In the genomic region with DNA sequence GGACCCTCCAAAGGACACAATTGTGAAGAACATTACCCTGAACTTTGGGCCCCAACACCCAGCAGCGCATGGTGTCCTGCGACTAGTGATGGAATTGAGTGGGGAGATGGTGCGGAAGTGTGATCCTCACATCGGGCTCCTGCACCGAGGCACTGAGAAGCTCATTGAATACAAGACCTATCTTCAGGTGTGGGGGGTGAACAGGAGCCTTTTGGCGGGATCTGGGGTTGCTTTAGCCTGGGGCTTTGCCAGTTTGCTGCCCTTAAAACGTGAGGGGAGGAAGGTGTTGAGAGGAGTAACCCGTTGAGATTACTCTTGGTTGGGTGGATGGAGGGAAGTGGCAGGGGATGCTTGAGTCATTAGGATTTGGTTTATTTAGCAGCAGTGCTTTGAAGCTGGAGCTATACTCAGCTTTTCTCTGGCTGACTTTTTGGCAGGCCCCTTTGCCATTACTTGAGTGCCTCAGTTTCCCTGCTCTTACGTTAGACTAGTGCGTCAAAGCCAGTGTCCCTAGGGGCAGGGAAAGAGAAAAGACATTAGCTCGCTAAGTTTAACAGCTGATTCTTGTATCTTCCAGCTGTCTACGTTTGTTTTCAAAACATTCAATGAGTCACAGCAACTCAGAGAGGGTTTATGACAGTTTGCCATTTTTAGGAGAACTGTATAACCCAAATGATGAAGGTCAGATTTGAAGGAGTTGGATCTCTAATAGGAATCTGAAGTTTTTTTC, we compare ENCODE assay signal across 16 cellular contexts. TPM values are rescaled to one million over a fixed set of nuclear protein-coding genes. Genes with fewer than 3 reads are reported as not detected.
DNase-seq lines count a peak whose midpoint lies in the region; ATAC-seq and TF ChIP-seq lines count a peak whose summit lies in the region.
"Had no signal": no experiment of that assay in that cellular context is flagged by ENCODE, and none has a peak within 500 bp of the region (broad histone marks: within the 10 kb centered on the region; RNA-seq: fewer than 3 reads in every experiment).

No MANE protein-coding gene starts in this region.

- intact Hi-C loops in natural killer cell (cut with micrococcal nuclease) = no loop called here

- peaks cover 32 to 38% of the 10 kb centered on the region in 2 donors for H3K4me1 Mint-ChIP-seq in natural killer cell treated with Interleukin-12 subunit alpha and Interleukin-12 subunit beta and Interleukin-15 and Interleukin-18, amount 100 ng/mL, for 72 hours (ENCODE audit: low read depth in 2 of 2)
- H3K4me1 Mint-ChIP-seq in natural killer cell (peaks cover 40 to 42% of the 10 kb centered on the region in 2 donors), osteocyte (ENCODE audit: unreplicated experiment) (peaks cover 28% of the 10 kb centered on the region)
- peaks cover 27 to 71% (median 60%) of the 10 kb centered on the region in 4 donors for H3K4me1 Mint-ChIP-seq in naive thymus-derived CD8-positive, alpha-beta T cell

- POLR2A ChIA-PET in naive thymus-derived CD8-positive, alpha-beta T cell (lab: Charles Lee) = interaction anchor here (0.6 to 7.3 kb wide), 5 partner anchors 8 to 108 kb away, joined by 3 to 231 read pairs (median 6); a partner anchor contains a TSS

- no peaks in the 10 kb centered on the region for H3K9me3 Mint-ChIP-seq in natural killer cell treated with Interleukin-12 subunit alpha and Interleukin-12 subunit beta and Interleukin-15 and Interleukin-18, amount 100 ng/mL, for 72 hours
- H3K9me3 Mint-ChIP-seq in natural killer cell = no peaks in the 10 kb centered on the region
- no peaks in the 10 kb centered on the region for H3K9me3 Mint-ChIP-seq in naive thymus-derived CD8-positive, alpha-beta T cell
- no peaks in the 10 kb centered on the region for H3K9me3 Mint-ChIP-seq in osteocyte (ENCODE audit: unreplicated experiment)

- no peak for ATAC-seq in natural killer cell treated with Interleukin-12 subunit alpha and Interleukin-12 subunit beta and Interleukin-15 and Interleukin-18, amount 100 ng/mL, for 72 hours
- no peak for ATAC-seq in natural killer cell
- ATAC-seq in naive thymus-derived CD8-positive, alpha-beta T cell = no peak

- peak; percentile 55 for DNase-seq in natural killer cell treated with Interleukin-12 subunit alpha and Interleukin-12 subunit beta and Interleukin-15 and Interleukin-18, amount 100 ng/mL, for 72 hours (ENCODE audit: low spot score)
- DNase-seq in natural killer cell = no peak
- DNase-seq in fibroblast of pulmonary artery (ENCODE audit: low read depth) = peak; percentile 80
- DNase-seq in naive thymus-derived CD8-positive, alpha-beta T cell = no peak
- DNase-seq in effector CD8-positive, alpha-beta T cell (lab: John Stamatoyannopoulos, UW) = no peak
- no peak for DNase-seq in kidney glomerular epithelial cell (lab: John Stamatoyannopoulos, UW)
- no peak for DNase-seq in osteocyte (ENCODE audit: extremely low spot score, unreplicated experiment)
- DNase-seq in NAMALWA (ENCODE audit: low spot score) = no peak
- DNase-seq: activated CD4-positive, CD25-positive, alpha-beta regulatory T cell treated with anti-CD3 and anti-CD28 coated beads, Interleukin-2, amount 50 U/mL, for 72 hours; activated gamma-delta T cell; DND-41; effector memory CD4-positive, alpha-beta T cell; KBM-7; NCI-H1694 treated with DMSO at 0.1 percent for 48 hours; SK-N-SH; stimulated activated CD4-positive, alpha-beta T cell treated with anti-CD3 and anti-CD28 coated beads, Interleukin-12 subunit alpha, Interleukin-12 subunit beta, amount 100 ng/mL, for 4 hours had no signal

- H3K27me3 Mint-ChIP-seq in natural killer cell treated with Interleukin-12 subunit alpha and Interleukin-12 subunit beta and Interleukin-15 and Interleukin-18, amount 100 ng/mL, for 72 hours = no peaks in the 10 kb centered on the region
- H3K27me3 Mint-ChIP-seq in natural killer cell (ENCODE audit: low read depth in 2 of 2) (no peaks in the 10 kb centered on the region), osteocyte (ENCODE audit: unreplicated experiment) (no peaks in the 10 kb centered on the region)
- H3K27me3 Mint-ChIP-seq in naive thymus-derived CD8-positive, alpha-beta T cell = no peaks in the 10 kb centered on the region

- H3K4me3 ChIP-seq in fibroblast of pulmonary artery (replicated peaks; ENCODE audit: low read depth, low read length) = no peak overlapping the region

- peaks cover 25% of the 10 kb centered on the region for H3K36me3 Mint-ChIP-seq in natural killer cell treated with Interleukin-12 subunit alpha and Interleukin-12 subunit beta and Interleukin-15 and Interleukin-18, amount 100 ng/mL, for 72 hours
- H3K36me3 Mint-ChIP-seq in natural killer cell (peaks cover 22% of the 10 kb centered on the region), osteocyte (ENCODE audit: unreplicated experiment) (peaks cover 33% of the 10 kb centered on the region)
- peaks cover 11 to 76% (median 11%) of the 10 kb centered on the region in 3 donors for H3K36me3 Mint-ChIP-seq in naive thymus-derived CD8-positive, alpha-beta T cell

- H3K27ac Mint-ChIP-seq in natural killer cell treated with Interleukin-12 subunit alpha and Interleukin-12 subunit beta and Interleukin-15 and Interleukin-18, amount 100 ng/mL, for 72 hours = peak overlapping the region in 1 of 2 donors; percentile 66
- peak overlapping the region in 1 of 2 donors; percentile 38 for H3K27ac Mint-ChIP-seq in natural killer cell
- peak overlapping the region in 7 of 10 donors; percentile 3 to 86 (median 71) for H3K27ac Mint-ChIP-seq in naive thymus-derived CD8-positive, alpha-beta T cell
- no peak overlapping the region for H3K27ac Mint-ChIP-seq in osteocyte (ENCODE audit: unreplicated experiment)

- TF ChIP-seq CTCF in natural killer cell (IDR thresholded peaks at IDR 0.05) (no peak), fibroblast of pulmonary artery (IDR thresholded peaks at IDR 0.05; ENCODE audit: low read length, missing control alignments) (no peak), osteocyte (IDR thresholded peaks at IDR 0.05) (no peak)

- no peak overlapping the region for H3K4me3 Mint-ChIP-seq in natural killer cell treated with Interleukin-12 subunit alpha and Interleukin-12 subunit beta and Interleukin-15 and Interleukin-18, amount 100 ng/mL, for 72 hours
- H3K4me3 Mint-ChIP-seq in natural killer cell (no peak overlapping the region), osteocyte (ENCODE audit: unreplicated experiment) (no peak overlapping the region)
- no peak overlapping the region for H3K4me3 Mint-ChIP-seq in naive thymus-derived CD8-positive, alpha-beta T cell

RNA-seq across cellular contexts. Expression of a gene that starts 4.4 kb away (rescaled TPM):
- 10 to 100 TPM; 86.2 to 87.8 TPM for total RNA-seq in natural killer cell treated with Interleukin-12 subunit alpha and Interleukin-12 subunit beta and Interleukin-15 and Interleukin-18, amount 100 ng/mL, for 72 hours
- 10 to 100 TPM; 74.7 to 88.8 (median 84.7) TPM for total RNA-seq in natural killer cell
- 100 to 1,000 TPM; 126 to 127 TPM for total RNA-seq in naive thymus-derived CD8-positive, alpha-beta T cell
- polyA plus RNA-seq in naive thymus-derived CD8-positive, alpha-beta T cell = 100 to 1,000 TPM in 1 of 3 donors, 10 to 100 TPM in 2; 78.6 to 106 (median 95.4) TPM
- total RNA-seq in osteocyte = 82.0 and 82.5 TPM in 2 replicates

RNA-seq across cellular contexts. Expression of a gene that starts 7.7 kb away (rescaled TPM):
- under 1 TPM; 0.43 to 0.89 TPM for total RNA-seq in natural killer cell treated with Interleukin-12 subunit alpha and Interleukin-12 subunit beta and Interleukin-15 and Interleukin-18, amount 100 ng/mL, for 72 hours
- total RNA-seq in natural killer cell (under 1 TPM; 0.14 to 0.20 (median 0.14) TPM), osteocyte (1.2 TPM in 2 replicates)
- total RNA-seq in naive thymus-derived CD8-positive, alpha-beta T cell = 1 to 10 TPM; 4.8 to 7.0 TPM
- polyA plus RNA-seq in naive thymus-derived CD8-positive, alpha-beta T cell = under 1 TPM; 0.07 to 0.34 (median 0.22) TPM

RNA-seq across cellular contexts. Expression of a gene that starts 8.5 kb away (rescaled TPM):
- 100 to 1,000 TPM; 111 to 583 TPM for total RNA-seq in natural killer cell treated with Interleukin-12 subunit alpha and Interleukin-12 subunit beta and Interleukin-15 and Interleukin-18, amount 100 ng/mL, for 72 hours
- 100 to 1,000 TPM; 226 to 281 (median 259) TPM for total RNA-seq in natural killer cell
- total RNA-seq in naive thymus-derived CD8-positive, alpha-beta T cell = 10 to 100 TPM; 27.7 to 31.8 TPM
- polyA plus RNA-seq in naive thymus-derived CD8-positive, alpha-beta T cell = 100 to 1,000 TPM in 1 of 3 donors, 10 to 100 TPM in 2; 67.1 to 107 (median 84.4) TPM
- not detected in 2 replicates for total RNA-seq in osteocyte

RNA-seq across cellular contexts. Expression of a gene that starts 16.9 kb away (rescaled TPM):
- total RNA-seq in natural killer cell treated with Interleukin-12 subunit alpha and Interleukin-12 subunit beta and Interleukin-15 and Interleukin-18, amount 100 ng/mL, for 72 hours = not detected
- total RNA-seq in natural killer cell (not detected), osteocyte (not detected in 2 replicates)
- total RNA-seq in naive thymus-derived CD8-positive, alpha-beta T cell = not detected
- not detected for polyA plus RNA-seq in naive thymus-derived CD8-positive, alpha-beta T cell
- polyA plus RNA-seq: SK-N-SH had no signal

RNA-seq across cellular contexts. Expression of a gene that starts 19.3 kb away (rescaled TPM):
- 10 to 100 TPM; 25.9 to 27.8 TPM for total RNA-seq in natural killer cell treated with Interleukin-12 subunit alpha and Interleukin-12 subunit beta and Interleukin-15 and Interleukin-18, amount 100 ng/mL, for 72 hours
- total RNA-seq in natural killer cell (10 to 100 TPM; 16.6 to 23.6 (median 22.8) TPM), osteocyte (8.6 and 10.3 TPM in 2 replicates)
- 10 to 100 TPM in 1 of 2 experiments, 1 to 10 TPM in 1; 9.6 to 11.3 TPM for total RNA-seq in naive thymus-derived CD8-positive, alpha-beta T cell
- 1 to 10 TPM; 4.9 to 8.1 (median 8.0) TPM for polyA plus RNA-seq in naive thymus-derived CD8-positive, alpha-beta T cell

Comparison
In these comparisons a context has a peak if more than half of its experiments do, and no peak if none do; other contexts are left out.
1. DNase-seq: peak in natural killer cell treated with Interleukin-12 subunit alpha and Interleukin-12 subunit beta and Interleukin-15 and Interleukin-18, amount 100 ng/mL, for 72 hours (single experiment) and fibroblast of pulmonary artery (single experiment); none in natural killer cell (single experiment), naive thymus-derived CD8-positive, alpha-beta T cell (0 of 10), effector CD8-positive, alpha-beta T cell (single experiment), kidney glomerular epithelial cell (single experiment), osteocyte (single experiment) and NAMALWA (single experiment).
2. RNA of a gene that starts 8.5 kb away (total RNA-seq): 111 to 583 TPM in natural killer cell treated with Interleukin-12 subunit alpha and Interleukin-12 subunit beta and Interleukin-15 and Interleukin-18, amount 100 ng/mL, for 72 hours, 226 to 281 TPM in natural killer cell and 27.7 to 31.8 TPM in naive thymus-derived CD8-positive, alpha-beta T cell; not detected in osteocyte; every median in the first group is over 10 times any median in the second.